ENCODE assay signal across 3 cellular contexts in the genomic region with DNA sequence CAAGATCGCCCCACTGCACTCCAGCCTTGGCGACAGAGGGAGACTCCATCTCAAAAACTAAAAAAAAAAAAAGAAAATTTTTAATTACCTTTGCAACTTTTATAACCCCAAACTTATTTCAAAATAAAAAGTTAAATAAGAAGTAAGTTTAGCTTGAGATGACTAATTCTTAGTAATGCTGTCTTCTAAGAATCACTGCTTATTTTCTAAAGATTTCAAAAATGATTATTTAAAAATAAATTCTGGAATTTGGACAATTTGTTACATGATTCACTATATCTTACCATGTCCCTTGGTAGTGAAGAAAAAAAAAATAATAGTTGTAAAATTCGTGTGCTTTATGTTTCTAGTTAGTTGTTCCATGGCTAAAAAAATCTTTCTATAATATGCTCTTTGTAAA.
TF ChIP-seq lines count a peak whose summit lies in the region.

No MANE protein-coding gene starts in this region.

TF ChIP-seq in SK-N-SH, 30 proteins besides CTCF, POLR2A, EP300 and RAD21:
- TF ChIP-seq TCF12 (IDR thresholded peaks at IDR 0.05) (0 out of 2 replicates have a peak, but pooled peaks have one; percentile 16), GABPA (IDR thresholded peaks at IDR 0.05; ENCODE audit: low read depth) (no peak), TAF1 (IDR thresholded peaks at IDR 0.05; ENCODE audit: borderline replicate concordance, low read depth, low read length) (no peak), FOSL2 (IDR thresholded peaks at IDR 0.05; ENCODE audit: borderline replicate concordance, low read depth) (peak; percentile 20; the same call in 1 of the 2 replicates), IRF3 (IDR thresholded peaks at IDR 0.05; ENCODE audit: low read depth, low read length) (no peak)

TF ChIP-seq in SK-N-SH treated with all-trans-retinoic acid at 6 μM for 48 hours, 23 proteins besides CTCF, POLR2A, EP300 and RAD21 (continues in another document):
- TF ChIP-seq RARB (CRISPR knock-in tag; IDR thresholded peaks at IDR 0.05) (no peak), POU6F1 (CRISPR knock-in tag; IDR thresholded peaks at IDR 0.05; ENCODE audit: borderline replicate concordance, low read depth) (no peak), ZFP30 (CRISPR knock-in tag; IDR thresholded peaks at IDR 0.05) (no peak), OSR1 (CRISPR knock-in tag; IDR thresholded peaks at IDR 0.05) (no peak), CREB5 (CRISPR knock-in tag; IDR thresholded peaks at IDR 0.05; ENCODE audit: low read depth) (no peak), ISL1 (CRISPR knock-in tag; IDR thresholded peaks at IDR 0.05) (no peak), SNAI2 (CRISPR knock-in tag; IDR thresholded peaks at IDR 0.05) (no peak), ESRRG (CRISPR knock-in tag; IDR thresholded peaks at IDR 0.05) (no peak), GLIS3 (CRISPR knock-in tag; IDR thresholded peaks at IDR 0.05) (no peak), CSRNP3 (CRISPR knock-in tag; IDR thresholded peaks at IDR 0.05) (no peak), ZNF70 (CRISPR knock-in tag; IDR thresholded peaks at IDR 0.05) (no peak), TOX (CRISPR knock-in tag; IDR thresholded peaks at IDR 0.05; ENCODE audit: borderline replicate concordance) (no peak), TCF4 (CRISPR knock-in tag; IDR thresholded peaks at IDR 0.05; ENCODE audit: borderline replicate concordance) (no peak), TSHZ2 (CRISPR knock-in tag; IDR thresholded peaks at IDR 0.05) (no peak), ZFP3 (CRISPR knock-in tag; IDR thresholded peaks at IDR 0.05) (no peak), ARNTL (CRISPR knock-in tag; IDR thresholded peaks at IDR 0.05; ENCODE audit: borderline replicate concordance, low read depth) (no peak)
- TF ChIP-seq, protein P1, sequence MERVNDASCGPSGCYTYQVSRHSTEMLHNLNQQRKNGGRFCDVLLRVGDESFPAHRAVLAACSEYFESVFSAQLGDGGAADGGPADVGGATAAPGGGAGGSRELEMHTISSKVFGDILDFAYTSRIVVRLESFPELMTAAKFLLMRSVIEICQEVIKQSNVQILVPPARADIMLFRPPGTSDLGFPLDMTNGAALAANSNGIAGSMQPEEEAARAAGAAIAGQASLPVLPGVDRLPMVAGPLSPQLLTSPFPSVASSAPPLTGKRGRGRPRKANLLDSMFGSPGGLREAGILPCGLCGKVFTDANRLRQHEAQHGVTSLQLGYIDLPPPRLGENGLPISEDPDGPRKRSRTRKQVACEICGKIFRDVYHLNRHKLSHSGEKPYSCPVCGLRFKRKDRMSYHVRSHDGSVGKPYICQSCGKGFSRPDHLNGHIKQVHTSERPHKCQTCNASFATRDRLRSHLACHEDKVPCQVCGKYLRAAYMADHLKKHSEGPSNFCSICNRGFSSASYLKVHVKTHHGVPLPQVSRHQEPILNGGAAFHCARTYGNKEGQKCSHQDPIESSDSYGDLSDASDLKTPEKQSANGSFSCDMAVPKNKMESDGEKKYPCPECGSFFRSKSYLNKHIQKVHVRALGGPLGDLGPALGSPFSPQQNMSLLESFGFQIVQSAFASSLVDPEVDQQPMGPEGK (CRISPR knock-in tag; IDR thresholded peaks at IDR 0.05; ENCODE audit: borderline replicate concordance) = no peak

TF ChIP-seq in HepG2, 621 proteins besides CTCF, POLR2A, EP300 and RAD21:
- TF ChIP-seq KDM5B (CRISPR knock-in tag; IDR thresholded peaks at IDR 0.05; ENCODE audit: borderline replicate concordance) (no peak), SAFB2 (CRISPR knock-in tag; IDR thresholded peaks at IDR 0.05; ENCODE audit: borderline replicate concordance, low read depth) (no peak), SOX13 (IDR thresholded peaks at IDR 0.05) (no peak), SOX13 (CRISPR knock-in tag; conservative IDR thresholded peaks at IDR 0.05 in 1 of 2, IDR thresholded peaks at IDR 0.05 in 1 of 2) (no peak), RBM22 (optimal IDR thresholded peaks at IDR 0.05; ENCODE audit: low read length) (no peak)
- TF ChIP-seq, protein P2, sequence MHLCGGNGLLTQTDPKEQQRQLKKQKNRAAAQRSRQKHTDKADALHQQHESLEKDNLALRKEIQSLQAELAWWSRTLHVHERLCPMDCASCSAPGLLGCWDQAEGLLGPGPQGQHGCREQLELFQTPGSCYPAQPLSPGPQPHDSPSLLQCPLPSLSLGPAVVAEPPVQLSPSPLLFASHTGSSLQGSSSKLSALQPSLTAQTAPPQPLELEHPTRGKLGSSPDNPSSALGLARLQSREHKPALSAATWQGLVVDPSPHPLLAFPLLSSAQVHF (CRISPR knock-in tag; IDR thresholded peaks at IDR 0.05) = no peak
- TF ChIP-seq, protein P3, sequence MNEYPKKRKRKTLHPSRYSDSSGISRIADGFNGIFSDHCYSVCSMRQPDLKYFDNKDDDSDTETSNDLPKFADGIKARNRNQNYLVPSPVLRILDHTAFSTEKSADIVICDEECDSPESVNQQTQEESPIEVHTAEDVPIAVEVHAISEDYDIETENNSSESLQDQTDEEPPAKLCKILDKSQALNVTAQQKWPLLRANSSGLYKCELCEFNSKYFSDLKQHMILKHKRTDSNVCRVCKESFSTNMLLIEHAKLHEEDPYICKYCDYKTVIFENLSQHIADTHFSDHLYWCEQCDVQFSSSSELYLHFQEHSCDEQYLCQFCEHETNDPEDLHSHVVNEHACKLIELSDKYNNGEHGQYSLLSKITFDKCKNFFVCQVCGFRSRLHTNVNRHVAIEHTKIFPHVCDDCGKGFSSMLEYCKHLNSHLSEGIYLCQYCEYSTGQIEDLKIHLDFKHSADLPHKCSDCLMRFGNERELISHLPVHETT (CRISPR knock-in tag; conservative IDR thresholded peaks at IDR 0.05) = no peak
